Comparison of ENCODE assay signal across 13 cellular contexts in the genomic region with DNA sequence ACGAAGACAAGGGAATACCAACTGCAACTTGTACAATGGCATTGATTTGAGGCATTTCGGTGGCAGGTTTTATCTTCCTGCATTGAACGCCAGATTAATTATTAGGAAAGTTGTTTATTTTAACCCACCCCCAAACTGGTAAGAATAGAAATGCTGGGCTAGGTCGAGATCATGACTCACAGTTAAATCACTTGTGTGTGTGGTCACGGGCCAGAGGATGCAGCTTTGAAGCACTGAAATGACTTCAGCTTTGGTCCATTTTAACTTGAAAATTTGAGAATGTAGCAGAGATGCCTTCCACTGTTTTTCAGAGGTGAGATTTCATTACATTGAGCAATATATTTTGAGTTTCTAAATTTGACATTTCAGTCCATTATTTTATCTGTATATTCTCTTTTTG. TPM values are rescaled to one million over a fixed set of nuclear protein-coding genes. Genes with fewer than 3 reads are reported as not detected.
DNase-seq lines count a peak whose midpoint lies in the region; FAIRE-seq and TF ChIP-seq lines count a peak whose summit lies in the region.
"Had no signal": no experiment of that assay in that cellular context is flagged by ENCODE, and none has a peak within 500 bp of the region (broad histone marks: within the 10 kb centered on the region; RNA-seq: fewer than 3 reads in every experiment).

No MANE protein-coding gene starts in this region.

- peak overlapping the region; percentile 53 for H3K9ac ChIP-seq in astrocyte (ENCODE audit: low read length)

- no peak overlapping the region for H3K4me3 Mint-ChIP-seq in astrocyte (ENCODE audit: unreplicated experiment)
- H3K4me3 Mint-ChIP-seq: CD4-positive, alpha-beta T cell; immature natural killer cell had no signal

- no peak overlapping the region for H3K4me3 ChIP-seq in AG04450 (ENCODE audit: low read depth, low read length)
- no peak overlapping the region for H3K4me3 ChIP-seq in astrocyte (ENCODE audit: insufficient read depth, low read depth, low read length)

- in situ Hi-C loops in GM13977 (cut with MboI; ENCODE audit: low pct_unique_long_range_greater_than_20kb, low sequenced_read_pairs, unreplicated experiment): loop anchor here (5.0 kb wide), 1 partner anchor 153 kb away; no protein-coding TSS in a partner anchor

- TF ChIP-seq CTCF in AG04450 (IDR thresholded peaks at IDR 0.05; ENCODE audit: low read depth, low read length) (no peak), astrocyte (IDR thresholded peaks at IDR 0.05; ENCODE audit: insufficient read depth, low read depth, low read length) (no peak), GM13977 (IDR thresholded peaks at IDR 0.05; ENCODE audit: extremely low read depth, insufficient read depth, missing control alignments) (no peak)

- no peaks in the 10 kb centered on the region for H3K9me3 ChIP-seq in AG04450 (ENCODE audit: control insufficient read depth, insufficient read depth, low read length)
- no peaks in the 10 kb centered on the region for H3K9me3 ChIP-seq in astrocyte (ENCODE audit: insufficient read depth, low read depth, low read length)
- H3K9me3 ChIP-seq: neutrophil had no signal

- peaks cover under 1% of the 10 kb centered on the region for H3K36me3 Mint-ChIP-seq in astrocyte (ENCODE audit: low read depth, unreplicated experiment)

- no peaks in the 10 kb centered on the region for H3K9me3 Mint-ChIP-seq in astrocyte (ENCODE audit: unreplicated experiment)
- H3K9me3 Mint-ChIP-seq: CD4-positive, alpha-beta T cell; immature natural killer cell had no signal

- H2AFZ ChIP-seq in astrocyte (ENCODE audit: low read depth, low read length): no peak overlapping the region

- no peaks in the 10 kb centered on the region for H3K27me3 Mint-ChIP-seq in astrocyte (ENCODE audit: low read depth, unreplicated experiment)
- H3K27me3 Mint-ChIP-seq: CD4-positive, alpha-beta T cell had no signal

- H3K27ac ChIP-seq in AG04450 (ENCODE audit: low read depth, low read length) (no peak overlapping the region), astrocyte (ENCODE audit: low read depth, low read length) (peak overlapping the region; percentile 52)
- H3K27ac ChIP-seq: neutrophil had no signal

- DNase-seq in AG04450 (ENCODE audit: low read depth, low spot score): peak; percentile 65
- DNase-seq in HK-2 (ENCODE audit: unreplicated experiment): peak; percentile 47
- DNase-seq in astrocyte (ENCODE audit: low read depth): peak; percentile 89
- peak; percentile 91 for DNase-seq in iris pigment epithelial cell (ENCODE audit: low read depth)
- no peak for DNase-seq in stimulated activated CD4-positive, alpha-beta T cell treated with anti-CD3 and anti-CD28 coated beads, Interleukin-12 subunit alpha, Interleukin-12 subunit beta, amount 100 ng/mL, for 4 hours
- no peak for DNase-seq in GM13977 (ENCODE audit: low spot score)
- DNase-seq in head of caudate nucleus: no peak
- DNase-seq in DMS79 treated with DMSO at 0.1 percent for 48 hours (lab: John Stamatoyannopoulos, UW): no peak
- DNase-seq: CD4-positive, alpha-beta T cell; immature natural killer cell; NCI-H1436 treated with DMSO at 0.1 percent for 48 hours; stimulated activated CD4-positive, alpha-beta T cell treated with anti-CD3 and anti-CD28 coated beads, Interleukin-2, amount 100 ng/mL, for 24 hours had no signal

- H3K79me2 ChIP-seq in astrocyte (ENCODE audit: insufficient read depth, low read length): no peaks in the 10 kb centered on the region

- peak overlapping the region; percentile 77 for H3K4me2 ChIP-seq in astrocyte (ENCODE audit: low read length)

- peak overlapping the region; percentile 36 for H3K27ac Mint-ChIP-seq in astrocyte (ENCODE audit: unreplicated experiment)
- H3K27ac Mint-ChIP-seq: CD4-positive, alpha-beta T cell; immature natural killer cell had no signal

- H4K20me1 ChIP-seq in astrocyte (ENCODE audit: insufficient read depth, low read length): no peaks in the 10 kb centered on the region

- CTCF ChIA-PET in AG04450 (lab: Charles Lee): interaction anchor here (0.9 to 11.7 kb wide), 13 partner anchors 11 to 218 kb away, joined by 3 to 454 read pairs (median 12); partner anchors contain the start of genes C1QL4, DNAJC22 and SPATS2

- FAIRE-seq in astrocyte (lab: Jason Lieb, UNC): peak; percentile 78

- H3K4me1 ChIP-seq in astrocyte (ENCODE audit: insufficient read depth, low read length): peaks cover 20% of the 10 kb centered on the region

- intact Hi-C loops in head of caudate nucleus (cut with DNase I): loop anchor here (5.0 kb wide), 1 partner anchor 158 kb away; no protein-coding TSS in a partner anchor

- H3K27me3 ChIP-seq in AG04450 (ENCODE audit: control insufficient read depth, insufficient read depth, low read length) (no peaks in the 10 kb centered on the region), astrocyte (ENCODE audit: insufficient read depth, low read length) (no peaks in the 10 kb centered on the region)
- H3K27me3 ChIP-seq: neutrophil had no signal

- POLR2A ChIA-PET in AG04450 (lab: Yijun Ruan, JAX): interaction anchor here (0.5 to 1.0 kb wide), 2 partner anchors 91 to 174 kb away, joined by 3 read pairs; no protein-coding TSS in a partner anchor

- no peaks in the 10 kb centered on the region for H3K36me3 ChIP-seq in astrocyte (ENCODE audit: insufficient read depth, low read length)
- H3K36me3 ChIP-seq: neutrophil had no signal

- peaks cover 21% of the 10 kb centered on the region for H3K4me1 Mint-ChIP-seq in astrocyte (ENCODE audit: low read depth, unreplicated experiment)
- H3K4me1 Mint-ChIP-seq: immature natural killer cell had no signal

RNA-seq across cellular contexts. Expression of gene KCNH3, which starts 23.6 kb away (rescaled TPM):
- 0.01 and 0.11 TPM in 2 replicates for polyA plus RNA-seq in AG04450 (2011; rRNA removed)
- polyA minus RNA-seq in AG04450 (2011; rRNA and poly(A)+ RNA removed): not detected in 2 replicates
- total RNA-seq in astrocyte: 0.14 TPM in 1 of 2 replicates, not detected in the other

RNA-seq across cellular contexts. Expression of gene MCRS1, which starts 52.7 kb away (rescaled TPM):
- polyA plus RNA-seq in AG04450 (2011; rRNA removed): 47.0 and 54.2 TPM in 2 replicates
- 55.0 and 80.9 TPM in 2 replicates for polyA minus RNA-seq in AG04450 (2011; rRNA and poly(A)+ RNA removed)
- total RNA-seq in astrocyte: 41.3 and 45.2 TPM in 2 replicates

Comparison
In these comparisons a context has a peak if more than half of its experiments do, and no peak if none do; other contexts are left out.
1. DNase-seq: peak in AG04450 (single experiment), HK-2 (single experiment), astrocyte (single experiment) and iris pigment epithelial cell (single experiment); none in stimulated activated CD4-positive, alpha-beta T cell treated with anti-CD3 and anti-CD28 coated beads, Interleukin-12 subunit alpha, Interleukin-12 subunit beta, amount 100 ng/mL, for 4 hours (single experiment), GM13977 (single experiment), head of caudate nucleus (0 of 42) and DMS79 treated with DMSO at 0.1 percent for 48 hours (single experiment).